ENCODE assay signal across 14 cellular contexts in genomic region chr3:71088742-71089141, GRCh38.
DNase-seq lines count a peak whose midpoint lies in the region; ATAC-seq and TF ChIP-seq lines count a peak whose summit lies in the region.
"Had no signal": no experiment of that assay in that cellular context is flagged by ENCODE, and none has a peak within 500 bp of the region (broad histone marks: within the 10 kb centered on the region; RNA-seq: fewer than 3 reads in every experiment).

No MANE protein-coding gene starts in this region.

- H3K27me3 ChIP-seq in effector memory CD4-positive, alpha-beta T cell (replicated peaks; ENCODE audit: control insufficient read depth, insufficient read depth, low read length, poor library complexity, severe bottlenecking), result no peaks in the 10 kb centered on the region
- H3K27me3 ChIP-seq in spleen (replicated peaks in 1 of 7), result no peaks in the 10 kb centered on the region
- H3K27me3 ChIP-seq in psoas muscle (ENCODE audit: insufficient read depth in 3 of 3, low read length in 2 of 3), result no peaks in the 10 kb centered on the region
- H3K27me3 ChIP-seq: colonic mucosa, neural progenitor cell, tibial nerve had no signal

- intact Hi-C loops in OCI-LY7 (cut with micrococcal nuclease; ENCODE audit: unreplicated experiment), result no loop called here
- intact Hi-C loops in spleen (cut with DNase I; ENCODE audit: low total_unique reads), result no loop called here
- intact Hi-C loops in psoas muscle (cut with DNase I), result no loop called here

- H2AFZ ChIP-seq in OCI-LY7 (ENCODE audit: low read length), result no peak overlapping the region
- H2AFZ ChIP-seq: GM23338, neural progenitor cell had no signal

- H3K4me3 ChIP-seq in OCI-LY7 (ENCODE audit: low read depth, low read length, poor library complexity, severe bottlenecking) (no peak overlapping the region), spleen (no peak overlapping the region), psoas muscle (no peak overlapping the region)
- H3K4me3 ChIP-seq in effector memory CD4-positive, alpha-beta T cell (ENCODE audit: insufficient read depth, low read depth, low read length, poor library complexity, severe bottlenecking), result no peak overlapping the region
- H3K4me3 ChIP-seq: colonic mucosa, GM23338, neural progenitor cell, tibial nerve had no signal

- 72 to 84% (median 77%) methylated on average over 4 of the region's 4 CpGs for WGBS in spleen, 5 donors
- WGBS in psoas muscle, 3 donors, result 96 to 97% (median 97%) methylated on average over 4 of the region's 4 CpGs

- peaks cover 23% of the 10 kb centered on the region; the same call in 1 of the 2 replicates for H3K36me3 ChIP-seq in OCI-LY7 (ENCODE audit: insufficient read depth, low read length)
- no peaks in the 10 kb centered on the region for H3K36me3 ChIP-seq in effector memory CD4-positive, alpha-beta T cell (ENCODE audit: control insufficient read depth, insufficient read depth, low read length)
- H3K36me3 ChIP-seq in spleen, result peaks cover 0 to 5% (median 0%) of the 10 kb centered on the region in 6 donors
- H3K36me3 ChIP-seq in psoas muscle (ENCODE audit: insufficient read depth in 1 of 2, low read depth in 1 of 2), result no peaks in the 10 kb centered on the region
- H3K36me3 ChIP-seq: colonic mucosa, neural progenitor cell, tibial nerve had no signal

- H3K79me2 ChIP-seq in OCI-LY7 (ENCODE audit: insufficient read depth, low read depth, low read length), result peaks cover 47% of the 10 kb centered on the region; the same call in 1 of the 2 replicates

- H3K4me1 ChIP-seq in OCI-LY7 (ENCODE audit: insufficient read depth, low read length, poor library complexity, severe bottlenecking), result peaks cover 66% of the 10 kb centered on the region
- H3K4me1 ChIP-seq in effector memory CD4-positive, alpha-beta T cell (ENCODE audit: control insufficient read depth, insufficient read depth, low read length, poor library complexity, severe bottlenecking), result peaks cover 48% of the 10 kb centered on the region
- H3K4me1 ChIP-seq in spleen, result peaks cover 16 to 98% (median 62%) of the 10 kb centered on the region in 6 donors
- no peaks in the 10 kb centered on the region for H3K4me1 ChIP-seq in psoas muscle

- H3K36me3 Mint-ChIP-seq in activated T-cell treated with anti-CD3 and anti-CD28 coated beads, Interleukin-2, amount 50 U/mL, for 24 hours (ENCODE audit: low read depth), result peaks cover 63% of the 10 kb centered on the region

- ATAC-seq in psoas muscle, result no peak
- ATAC-seq: GM23338, SK-N-SH treated with all-trans-retinoic acid at 6 μM for 48 hours had no signal

- no peak overlapping the region for H3K4me3 Mint-ChIP-seq in activated T-cell treated with anti-CD3 and anti-CD28 coated beads, Interleukin-2, amount 50 U/mL, for 24 hours
- H3K4me3 Mint-ChIP-seq: GM23338, neural progenitor cell had no signal

- CTCF ChIA-PET in OCI-LY7 (lab: Charles Lee; ENCODE audit: unreplicated experiment), result no interaction called here

- peak overlapping the region; percentile 38 for H3K4me2 ChIP-seq in OCI-LY7 (ENCODE audit: low read length)
- H3K4me2 ChIP-seq: GM23338, neural progenitor cell had no signal

- H3K27ac Mint-ChIP-seq in activated T-cell treated with anti-CD3 and anti-CD28 coated beads, Interleukin-2, amount 50 U/mL, for 24 hours, result peak overlapping the region; percentile 96
- H3K27ac Mint-ChIP-seq: GM23338, neural progenitor cell had no signal

- POLR2A ChIA-PET in OCI-LY7 (lab: Charles Lee), result interaction anchor here (0.8 to 1.5 kb wide), 2 partner anchors 20 to 21 kb away, joined by 4 to 6 read pairs; no protein-coding TSS in a partner anchor

- TF ChIP-seq CTCF in OCI-LY7 (conservative IDR thresholded peaks at IDR 0.05; ENCODE audit: low read length) (no peak), spleen (IDR thresholded peaks at IDR 0.05 in 8 of 11, conservative IDR thresholded peaks at IDR 0.05 in 3 of 11) (no peak), psoas muscle (IDR thresholded peaks at IDR 0.05) (no peak)

- no peak for DNase-seq in activated T-cell treated with anti-CD3 and anti-CD28 coated beads, Interleukin-2, amount 50 U/mL, for 24 hours
- no peak for DNase-seq in activated T-cell treated with anti-CD3 and anti-CD28 coated beads, Interleukin-2, amount 50 U/mL, for 48 hours
- DNase-seq in OCI-LY7 (ENCODE audit: low spot score) (no peak), spleen (no peak), psoas muscle (no peak), mucosa of gallbladder (ENCODE audit: low spot score) (no peak), KG1 (lab: John Stamatoyannopoulos, UW) (no peak)
- DNase-seq in effector memory CD4-positive, alpha-beta T cell, result no peak
- DNase-seq: ACHN, colonic mucosa had no signal

- H3K9me3 ChIP-seq in OCI-LY7 (ENCODE audit: low read length), result no peaks in the 10 kb centered on the region
- no peaks in the 10 kb centered on the region for H3K9me3 ChIP-seq in effector memory CD4-positive, alpha-beta T cell (ENCODE audit: control insufficient read depth, low read length)
- no peaks in the 10 kb centered on the region for H3K9me3 ChIP-seq in spleen
- H3K9me3 ChIP-seq in psoas muscle, result no peaks in the 10 kb centered on the region
- H3K9me3 ChIP-seq: colonic mucosa, tibial nerve had no signal

- peaks cover 86% of the 10 kb centered on the region for H3K4me1 Mint-ChIP-seq in activated T-cell treated with anti-CD3 and anti-CD28 coated beads, Interleukin-2, amount 50 U/mL, for 24 hours (ENCODE audit: low read depth)

- peaks cover 2% of the 10 kb centered on the region for H3K9me3 Mint-ChIP-seq in activated T-cell treated with anti-CD3 and anti-CD28 coated beads, Interleukin-2, amount 50 U/mL, for 24 hours
- H3K9me3 Mint-ChIP-seq: GM23338, neural progenitor cell had no signal

- H3K27me3 Mint-ChIP-seq in activated T-cell treated with anti-CD3 and anti-CD28 coated beads, Interleukin-2, amount 50 U/mL, for 24 hours, result no peaks in the 10 kb centered on the region

- H3K27ac ChIP-seq in OCI-LY7 (ENCODE audit: low read depth, low read length, poor library complexity, severe bottlenecking) (no peak overlapping the region), spleen (peak overlapping the region in 6 of 8 donors; percentile 1 to 80 (median 60)), psoas muscle (no peak overlapping the region)
- peak overlapping the region; percentile 59 for H3K27ac ChIP-seq in effector memory CD4-positive, alpha-beta T cell (ENCODE audit: insufficient read depth, low read length, poor library complexity, severe bottlenecking)
- H3K27ac ChIP-seq: colonic mucosa, neural progenitor cell, tibial nerve had no signal

- no peaks in the 10 kb centered on the region for H3K9me2 ChIP-seq in OCI-LY7 (ENCODE audit: insufficient read depth, low read length)

- TF ChIP-seq POLR2A in spleen (IDR thresholded peaks at IDR 0.05), result no peak

- peaks cover 17% of the 10 kb centered on the region; the same call in 1 of the 2 replicates for H4K20me1 ChIP-seq in OCI-LY7 (ENCODE audit: insufficient read depth, low read length)

- no TSS peak for BruUV-seq in OCI-LY7 (replicated peaks; lab: Mats Ljungman, UMichigan)

Comparison
In these comparisons a context has a peak if more than half of its experiments do, and no peak if none do; other contexts are left out.
1. H3K27ac ChIP-seq: peak in effector memory CD4-positive, alpha-beta T cell (single experiment) and spleen (6 of 8); none in OCI-LY7 (single experiment) and psoas muscle (single experiment).